Comparison of ENCODE assay signal across 12 cellular contexts in genomic region chr22:31218565-31219262, GRCh38. TPM values are rescaled to one million over a fixed set of nuclear protein-coding genes. Genes with fewer than 3 reads are reported as not detected.
DNase-seq lines count a peak whose midpoint lies in the region; ATAC-seq and TF ChIP-seq lines count a peak whose summit lies in the region.
"Had no signal": no experiment of that assay in that cellular context is flagged by ENCODE, and none has a peak within 500 bp of the region (broad histone marks: within the 10 kb centered on the region; RNA-seq: fewer than 3 reads in every experiment).

No MANE protein-coding gene starts in this region.

- H3K9me2 ChIP-seq in SK-N-SH = no peaks in the 10 kb centered on the region

- peaks cover 6% of the 10 kb centered on the region for H3F3A ChIP-seq in SK-N-SH (replicated peaks; ENCODE audit: insufficient read depth)

- TF ChIP-seq CTCF in SK-N-SH (IDR thresholded peaks at IDR 0.05) (no peak), epithelial cell of esophagus (IDR thresholded peaks at IDR 0.05; ENCODE audit: insufficient read depth, low read depth, low read length, missing control alignments) (no peak)

- 95% methylated on average over 4 of the region's 4 CpGs for WGBS in SK-N-SH (ENCODE audit: low lambda C conversion rate)

- peaks cover 0 to 7% of the 10 kb centered on the region in 2 experiments for H3K36me3 ChIP-seq in SK-N-SH (replicated peaks in 1 of 2; ENCODE audit: control insufficient read depth in 1 of 2, insufficient read depth in 2 of 2, low read length in 1 of 2)

- CTCF ChIA-PET in SK-N-SH (lab: Yijun Ruan, JAX) = interaction anchor here (0.8 to 2.7 kb wide), 6 partner anchors 9 to 95 kb away, joined by 3 to 13 read pairs (median 4); no protein-coding TSS in a partner anchor

- no peak overlapping the region for H3K4me3 ChIP-seq in SK-N-SH (ENCODE audit: low read depth in 2 of 2, low read length in 1 of 2)
- no peak overlapping the region for H3K4me3 ChIP-seq in epithelial cell of esophagus (ENCODE audit: low read length)
- no peak overlapping the region for H3K4me3 ChIP-seq in skin epidermis

- ATAC-seq in SK-N-SH treated with all-trans-retinoic acid at 6 μM for 48 hours (no peak), GM18858 (IDR thresholded peaks at IDR 0.05; ENCODE audit: unreplicated experiment) (no peak)

- H4K20me1 ChIP-seq in SK-N-SH (ENCODE audit: insufficient read depth) = no peaks in the 10 kb centered on the region

- H3K4me1 ChIP-seq in SK-N-SH (ENCODE audit: control insufficient read depth in 1 of 2, insufficient read depth in 2 of 2, low read depth in 1 of 2, low read length in 1 of 2) = peaks cover 0 to 7% of the 10 kb centered on the region in 2 experiments; a peak in 2 of 4 replicates

- intact Hi-C loops in head of caudate nucleus (cut with DNase I) = no loop called here

- POLR2A ChIA-PET in SK-N-SH (lab: Yijun Ruan, JAX) = interaction anchor here (0.6 kb wide), 1 partner anchor 30 kb away, joined by 3 read pairs; no protein-coding TSS in a partner anchor

- peak overlapping the region in 1 of 2 experiments; percentile 39; a peak in 2 of 4 replicates for H3K27ac ChIP-seq in SK-N-SH (ENCODE audit: low read depth in 2 of 2, low read length in 1 of 2)
- peak overlapping the region in 14 of 21 experiments; percentile 2 to 79 (median 48) for H3K27ac ChIP-seq in skin epidermis

- TF ChIP-seq RAD21 in SK-N-SH (IDR thresholded peaks at IDR 0.05; ENCODE audit: low read length) = no peak

- H3K27me3 ChIP-seq in SK-N-SH (ENCODE audit: insufficient read depth) = no peaks in the 10 kb centered on the region

- peaks cover 95% of the 10 kb centered on the region for H3K79me2 ChIP-seq in SK-N-SH (ENCODE audit: insufficient read depth)

- DNase-seq in SK-N-SH (no peak), NCI-H2171 (lab: John Stamatoyannopoulos, UW) (peak; percentile 29), epithelial cell of esophagus (ENCODE audit: low read depth) (peak; percentile 70), GM19238 (ENCODE audit: insufficient read length, low spot score) (no peak), head of caudate nucleus (no peak)
- DNase-seq: activated CD4-positive, alpha-beta T cell treated with anti-CD3 and anti-CD28 coated beads, Interleukin-2, amount 50 U/mL, for 1 hour; cortex of kidney; H7; NCI-H774 had no signal

- no peaks in the 10 kb centered on the region for H3K9me3 ChIP-seq in SK-N-SH

- TF ChIP-seq EP300 in SK-N-SH (IDR thresholded peaks at IDR 0.05; ENCODE audit: borderline replicate concordance in 1 of 2, low read depth in 1 of 2, low read length in 1 of 2) = no peak

- no peak overlapping the region for H2AFZ ChIP-seq in SK-N-SH (ENCODE audit: low read depth)

- peak overlapping the region; percentile 17; the same call in 1 of the 2 replicates for H3K4me2 ChIP-seq in SK-N-SH

- H3K9ac ChIP-seq in SK-N-SH = no peak overlapping the region

TF ChIP-seq in SK-N-SH, 30 proteins besides CTCF, POLR2A, EP300 and RAD21:
- no peak for TF ChIP-seq MAX (IDR thresholded peaks at IDR 0.05; ENCODE audit: low read depth)
- TF ChIP-seq EZH2phosphoT487 (IDR thresholded peaks at IDR 0.05; ENCODE audit: borderline replicate concordance, low read depth) = no peak
- no peak for TF ChIP-seq TEAD4 (IDR thresholded peaks at IDR 0.05; ENCODE audit: borderline replicate concordance, insufficient read depth)
- no peak for TF ChIP-seq FOSL2 (IDR thresholded peaks at IDR 0.05; ENCODE audit: borderline replicate concordance, low read depth)
- TF ChIP-seq USF2 (IDR thresholded peaks at IDR 0.05; ENCODE audit: borderline replicate concordance, low read depth, low read length) = no peak
- no peak for TF ChIP-seq MXI1 (IDR thresholded peaks at IDR 0.05; ENCODE audit: low read depth, low read length)
- TF ChIP-seq GABPA (IDR thresholded peaks at IDR 0.05; ENCODE audit: low read depth) = no peak

TF ChIP-seq in SK-N-SH treated with all-trans-retinoic acid at 6 μM for 48 hours, 23 proteins besides CTCF, POLR2A, EP300 and RAD21 (continues in another document):
- TF ChIP-seq ISL1 (CRISPR knock-in tag; IDR thresholded peaks at IDR 0.05) (no peak), ESRRG (CRISPR knock-in tag; IDR thresholded peaks at IDR 0.05) (no peak), ZNF565 (CRISPR knock-in tag; conservative IDR thresholded peaks at IDR 0.05; ENCODE audit: low read depth) (no peak), BACH2 (CRISPR knock-in tag; IDR thresholded peaks at IDR 0.05; ENCODE audit: borderline replicate concordance) (no peak), TSHZ2 (CRISPR knock-in tag; IDR thresholded peaks at IDR 0.05) (no peak), SNAI2 (CRISPR knock-in tag; IDR thresholded peaks at IDR 0.05) (no peak), TCF4 (CRISPR knock-in tag; IDR thresholded peaks at IDR 0.05; ENCODE audit: borderline replicate concordance) (no peak), CSDC2 (CRISPR knock-in tag; IDR thresholded peaks at IDR 0.05) (no peak), ZFP30 (CRISPR knock-in tag; IDR thresholded peaks at IDR 0.05) (no peak), CSRNP3 (CRISPR knock-in tag; IDR thresholded peaks at IDR 0.05) (no peak), OSR1 (CRISPR knock-in tag; IDR thresholded peaks at IDR 0.05) (no peak), CREB5 (CRISPR knock-in tag; IDR thresholded peaks at IDR 0.05; ENCODE audit: low read depth) (no peak), PATZ1 (CRISPR knock-in tag; IDR thresholded peaks at IDR 0.05; ENCODE audit: borderline replicate concordance) (no peak), ZNF70 (CRISPR knock-in tag; IDR thresholded peaks at IDR 0.05) (no peak), GLIS3 (CRISPR knock-in tag; IDR thresholded peaks at IDR 0.05) (no peak), ZNF8 (CRISPR knock-in tag; IDR thresholded peaks at IDR 0.05) (no peak)

RNA-seq across cellular contexts. Expression of gene LIMK2, which starts 6.6 kb away (rescaled TPM):
- 9.8 and 10.7 TPM in 2 replicates for polyA plus RNA-seq in SK-N-SH (2012; rRNA removed)
- 8.0 and 8.6 TPM in 2 replicates for polyA plus RNA-seq in SK-N-SH (2012; cell fraction: cytosol; rRNA removed)
- 41.7 and 60.0 TPM in 2 replicates for polyA plus RNA-seq in SK-N-SH (2012; cell fraction: nucleus; rRNA removed)

RNA-seq across cellular contexts. Expression of gene RNF185, which starts 58.7 kb away (rescaled TPM):
- polyA plus RNA-seq in SK-N-SH (2012; rRNA removed) = 21.7 and 32.1 TPM in 2 replicates
- 18.4 and 24.3 TPM in 2 replicates for polyA plus RNA-seq in SK-N-SH (2012; cell fraction: cytosol; rRNA removed)
- polyA plus RNA-seq in SK-N-SH (2012; cell fraction: nucleus; rRNA removed) = 22.4 and 31.8 TPM in 2 replicates

Comparison
In these comparisons a context has a peak if more than half of its experiments do, and no peak if none do; other contexts are left out.
1. DNase-seq: peak in NCI-H2171 (single experiment) and epithelial cell of esophagus (single experiment); none in SK-N-SH (single experiment), GM19238 (single experiment) and head of caudate nucleus (0 of 42).